8 cellular contexts compared by ENCODE assay signal in the genomic region with DNA sequence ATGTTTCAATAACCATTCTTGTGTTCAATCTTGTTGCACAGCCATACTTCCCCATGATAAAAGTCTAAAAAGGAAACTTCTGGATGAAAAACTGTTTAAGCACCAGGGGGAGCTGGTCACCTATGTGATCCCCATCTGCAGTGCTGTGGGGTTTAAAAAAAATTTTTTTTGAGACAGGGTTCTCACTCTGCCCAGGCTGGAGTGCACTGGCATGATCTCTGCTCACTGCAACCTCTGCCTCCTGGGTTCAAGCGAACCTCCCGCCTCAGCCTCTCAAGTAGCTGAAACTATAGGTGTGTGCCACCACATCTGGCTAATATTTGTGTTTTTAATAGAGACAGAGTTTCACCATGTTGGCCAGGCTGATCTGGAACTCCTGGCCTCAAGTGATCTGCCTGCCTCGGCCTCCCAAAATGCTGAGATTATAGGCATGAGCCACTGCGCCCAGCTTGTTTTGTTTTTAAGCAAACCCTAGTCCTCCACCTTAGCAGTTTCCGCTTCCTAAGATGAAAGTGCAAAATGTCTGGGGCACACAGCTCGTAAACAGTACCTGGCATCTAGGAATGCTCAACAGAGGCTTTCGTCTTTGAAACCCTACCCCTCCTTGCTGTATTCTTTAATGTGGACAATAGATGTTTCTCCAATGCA. TPM values are rescaled to one million over a fixed set of nuclear protein-coding genes. Genes with fewer than 3 reads are reported as not detected.
DNase-seq lines count a peak whose midpoint lies in the region; ATAC-seq and TF ChIP-seq lines count a peak whose summit lies in the region.

No MANE protein-coding gene starts in this region.

- no peaks in the 10 kb centered on the region for H3K79me2 ChIP-seq in SU-DHL-6 (ENCODE audit: insufficient read depth, low read length)

- no peaks in the 10 kb centered on the region for H3K36me3 ChIP-seq in SU-DHL-6 (ENCODE audit: low read length)
- no peaks in the 10 kb centered on the region for H3K36me3 ChIP-seq in colonic mucosa
- no peaks in the 10 kb centered on the region for H3K36me3 ChIP-seq in naive thymus-derived CD4-positive, alpha-beta T cell (ENCODE audit: control insufficient read depth in 2 of 3, insufficient read depth in 3 of 3, low read length in 3 of 3)

- H3K9ac ChIP-seq in SU-DHL-6 (ENCODE audit: low read length) (no peak overlapping the region), colonic mucosa (ENCODE audit: low read depth in 2 of 2, low read length in 2 of 2) (no peak overlapping the region)

- H3K27ac ChIP-seq in SU-DHL-6 (ENCODE audit: low read depth, low read length) = no peak overlapping the region
- H3K27ac ChIP-seq in colonic mucosa = no peak overlapping the region
- no peak overlapping the region for H3K27ac ChIP-seq in naive thymus-derived CD4-positive, alpha-beta T cell (ENCODE audit: low read depth, low read length)

- DNase-seq in D341Med (ENCODE audit: low spot score) (peak; percentile 52), KBM-7 (peak; percentile 76), colonic mucosa (no peak), cerebellum (ENCODE audit: low spot score) (no peak)
- DNase-seq in naive thymus-derived CD4-positive, alpha-beta T cell = peak in 7 of 9 donors; percentile 11 to 49 (median 42)

- POLR2A ChIA-PET in naive thymus-derived CD4-positive, alpha-beta T cell (lab: Charles Lee) = interaction anchor here (0.8 kb wide), 1 partner anchor 24 kb away, joined by 5 read pairs; no protein-coding TSS in a partner anchor

- H3K4me2 ChIP-seq in SU-DHL-6 (ENCODE audit: low read depth, low read length, poor library complexity, severe bottlenecking) = no peak overlapping the region

- H3K4me1 Mint-ChIP-seq in naive thymus-derived CD4-positive, alpha-beta T cell = peaks cover 0 to 13% (median under 1%) of the 10 kb centered on the region in 7 donors

- H3K4me1 ChIP-seq in colonic mucosa = no peaks in the 10 kb centered on the region
- H3K4me1 ChIP-seq in naive thymus-derived CD4-positive, alpha-beta T cell (ENCODE audit: control insufficient read depth in 2 of 2, insufficient read depth in 2 of 2, low read length in 2 of 2) = no peaks in the 10 kb centered on the region

- no peak overlapping the region for H3K4me3 Mint-ChIP-seq in naive thymus-derived CD4-positive, alpha-beta T cell

- no peaks in the 10 kb centered on the region for H3K27me3 Mint-ChIP-seq in naive thymus-derived CD4-positive, alpha-beta T cell

- H2AFZ ChIP-seq in SU-DHL-6 (ENCODE audit: low read depth, low read length, severe bottlenecking) = no peak overlapping the region

- TF ChIP-seq CTCF in SU-DHL-6 (IDR thresholded peaks at IDR 0.05; ENCODE audit: insufficient read depth, low read length, poor library complexity, severe bottlenecking) = peak; percentile 53
- TF ChIP-seq CTCF in colonic mucosa (IDR thresholded peaks at IDR 0.05) = peak; percentile 32

- H4K20me1 ChIP-seq in SU-DHL-6 (ENCODE audit: low read depth, low read length) = no peaks in the 10 kb centered on the region

- ATAC-seq in GM19351 (IDR thresholded peaks at IDR 0.05; ENCODE audit: unreplicated experiment) (peak; percentile 85), GM19023 (IDR thresholded peaks at IDR 0.05; ENCODE audit: unreplicated experiment) (no peak)
- peak; percentile 89 for ATAC-seq in naive thymus-derived CD4-positive, alpha-beta T cell

- H3F3A ChIP-seq in SU-DHL-6 (ENCODE audit: insufficient read depth) = no peaks in the 10 kb centered on the region

- peaks cover 0 to 1% (median 0%) of the 10 kb centered on the region in 5 donors for H3K36me3 Mint-ChIP-seq in naive thymus-derived CD4-positive, alpha-beta T cell

- H3K27ac Mint-ChIP-seq in naive thymus-derived CD4-positive, alpha-beta T cell = no peak overlapping the region

- in situ Hi-C loops in KBM-7 (cut with MboI; ENCODE audit: low pct_unique_long_range_greater_than_20kb, low sequenced_read_pairs) = no loop called here

- CTCF ChIA-PET in naive thymus-derived CD4-positive, alpha-beta T cell (lab: Charles Lee) = interaction anchor here (0.6 to 1.4 kb wide), 3 partner anchors 81 to 1664 kb away, joined by 3 to 6 read pairs (median 4); no protein-coding TSS in a partner anchor

- intact Hi-C loops in colonic mucosa (cut with DNase I) = no loop called here
- intact Hi-C loops in naive thymus-derived CD4-positive, alpha-beta T cell (cut with micrococcal nuclease) = loop anchor here (1.0 to 5.0 kb wide), 6 partner anchors 70 to 1217 kb away; partner anchors contain the start of gene NETO2 (in 2 of the 2)

- peaks cover 0 to 2% (median 0%) of the 10 kb centered on the region in 11 donors for H3K9me3 Mint-ChIP-seq in naive thymus-derived CD4-positive, alpha-beta T cell

- H3K4me3 ChIP-seq in SU-DHL-6 (ENCODE audit: insufficient read depth, low read length, poor library complexity, severe bottlenecking) = no peak overlapping the region
- no peak overlapping the region for H3K4me3 ChIP-seq in colonic mucosa
- no peak overlapping the region for H3K4me3 ChIP-seq in naive thymus-derived CD4-positive, alpha-beta T cell (ENCODE audit: low read length)

- H3K27me3 ChIP-seq in SU-DHL-6 (ENCODE audit: low read length) = no peaks in the 10 kb centered on the region
- H3K27me3 ChIP-seq in colonic mucosa = no peaks in the 10 kb centered on the region
- no peaks in the 10 kb centered on the region for H3K27me3 ChIP-seq in naive thymus-derived CD4-positive, alpha-beta T cell (ENCODE audit: control insufficient read depth in 2 of 2, insufficient read depth in 2 of 2, low read length in 2 of 2)

- no peaks in the 10 kb centered on the region for H3K9me2 ChIP-seq in SU-DHL-6 (replicated peaks; ENCODE audit: insufficient read depth, low read length)

- H3K9me3 ChIP-seq in SU-DHL-6 (ENCODE audit: insufficient read depth, low read length) (no peaks in the 10 kb centered on the region), colonic mucosa (no peaks in the 10 kb centered on the region)
- H3K9me3 ChIP-seq in naive thymus-derived CD4-positive, alpha-beta T cell (ENCODE audit: control insufficient read depth in 2 of 3, low read length in 3 of 3) = no peaks in the 10 kb centered on the region

RNA-seq across cellular contexts. Expression of gene DNAJA2, which starts 25.4 kb away (rescaled TPM):
- total RNA-seq in colonic mucosa (10 to 100 TPM; 58.2 to 70.4 TPM), cerebellum (49.3 TPM)
- total RNA-seq in naive thymus-derived CD4-positive, alpha-beta T cell = 10 to 100 TPM; 59.4 to 73.3 (median 60.9) TPM
- polyA plus RNA-seq in naive thymus-derived CD4-positive, alpha-beta T cell = 10 to 100 TPM; 69.2 to 98.2 TPM

Comparison
In these comparisons a context has a peak if more than half of its experiments do, and no peak if none do; other contexts are left out.
1. DNase-seq: peak in D341Med (single experiment), KBM-7 (single experiment) and naive thymus-derived CD4-positive, alpha-beta T cell (7 of 9); none in colonic mucosa (single experiment) and cerebellum (single experiment).